ENCODE assay signal across 9 cellular contexts in the genomic region with DNA sequence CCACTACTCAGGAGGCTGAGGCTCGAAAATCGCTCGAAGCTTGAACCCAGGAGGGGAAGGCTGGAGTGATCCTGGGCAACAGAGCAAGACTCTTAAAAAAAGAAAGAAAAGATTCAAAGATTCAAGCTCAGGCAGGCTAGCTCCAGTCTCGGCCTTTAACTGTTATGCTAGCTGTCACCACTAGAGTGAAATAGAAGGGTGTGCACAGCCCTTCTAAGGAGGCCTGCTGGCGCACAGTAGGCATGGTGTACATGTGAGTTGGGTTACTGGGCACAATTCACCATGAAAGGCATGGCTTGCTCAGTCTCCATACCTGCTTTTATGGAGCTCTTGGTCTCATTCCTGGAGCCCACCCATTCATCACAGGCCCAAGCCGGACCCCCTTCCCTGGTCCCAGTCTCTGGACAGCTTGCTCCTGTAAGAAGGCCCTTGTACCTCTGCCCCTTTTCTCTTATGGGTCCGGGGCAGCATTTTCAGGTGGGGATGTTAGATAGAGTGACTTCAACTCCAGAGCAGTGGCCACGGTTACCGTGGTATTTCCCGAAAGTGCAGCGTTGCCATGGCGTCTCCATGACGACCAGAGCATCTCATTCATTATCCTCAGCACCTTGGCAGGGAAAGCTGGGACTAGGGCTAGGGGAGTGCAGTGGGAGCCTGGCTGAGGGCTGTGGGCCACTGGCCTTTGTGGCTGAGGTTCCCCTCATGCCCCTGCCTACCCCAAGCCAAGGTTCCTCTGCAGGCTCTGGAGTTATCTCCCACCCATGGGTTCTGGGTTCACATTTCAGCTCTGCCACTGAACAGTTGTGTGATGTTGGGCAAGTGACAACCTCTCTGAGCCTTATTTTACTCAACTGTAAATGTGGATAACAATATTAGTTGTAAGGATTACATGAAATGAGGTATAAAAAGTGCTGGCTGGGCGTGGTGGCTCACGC. TPM values are rescaled to one million over a fixed set of nuclear protein-coding genes. Genes with fewer than 3 reads are reported as not detected.
DNase-seq lines count a peak whose midpoint lies in the region; ATAC-seq and TF ChIP-seq lines count a peak whose summit lies in the region.
"Had no signal": no experiment of that assay in that cellular context is flagged by ENCODE, and none has a peak within 500 bp of the region (broad histone marks: within the 10 kb centered on the region; RNA-seq: fewer than 3 reads in every experiment).

No MANE protein-coding gene starts in this region.

- TF ChIP-seq CTCF in DND-41 (IDR thresholded peaks at IDR 0.05; ENCODE audit: borderline replicate concordance, extremely low read depth, low read length, poor library complexity, severe bottlenecking), result peak; percentile 15
- peak; percentile 11 for TF ChIP-seq CTCF in cardiac fibroblast (IDR thresholded peaks at IDR 0.05; ENCODE audit: low read depth, low read length)
- no peak for TF ChIP-seq CTCF in neutrophil (IDR thresholded peaks at IDR 0.05)

- DNase-seq in DND-41, result no peak
- DNase-seq in NAMALWA (ENCODE audit: low spot score), result peak; percentile 25
- DNase-seq in cardiac fibroblast (ENCODE audit: low read depth in 2 of 2), result no peak
- no peak for DNase-seq in occipital lobe (lab: John Stamatoyannopoulos, UW)
- DNase-seq in activated CD8-positive, alpha-beta memory T cell treated with anti-CD3 and anti-CD28 coated beads, Interleukin-2, amount 50 U/mL, for 48 hours, result no peak
- DNase-seq: activated CD8-positive, alpha-beta memory T cell treated with anti-CD3 and anti-CD28 coated beads, Interleukin-2, amount 50 U/mL, for 4 hours had no signal

- H3K27ac ChIP-seq in DND-41 (ENCODE audit: low read length), result no peak overlapping the region
- H3K27ac ChIP-seq in neutrophil, result peak overlapping the region; percentile 30

- no peak overlapping the region for H3K4me2 ChIP-seq in DND-41 (ENCODE audit: insufficient read depth, low read length)

- H3K79me2 ChIP-seq in DND-41 (ENCODE audit: insufficient read depth, low read length), result no peaks in the 10 kb centered on the region

- no peaks in the 10 kb centered on the region for H3K36me3 Mint-ChIP-seq in stimulated activated memory B cell treated with anti-CD40 and anti-IgM and Interleukin-4, amounts not matched to agents 10 μg/mL and 1 μg/mL and 100 μg/mL, for 72 hours

- no peaks in the 10 kb centered on the region for H3K36me3 ChIP-seq in DND-41 (ENCODE audit: insufficient read depth, low read length)
- H3K36me3 ChIP-seq in neutrophil, result peaks cover 38% of the 10 kb centered on the region

- H3K27me3 Mint-ChIP-seq in stimulated activated memory B cell treated with anti-CD40 and anti-IgM and Interleukin-4, amounts not matched to agents 10 μg/mL and 1 μg/mL and 100 μg/mL, for 72 hours, result no peaks in the 10 kb centered on the region

- H3K9ac ChIP-seq in DND-41 (ENCODE audit: low read depth, low read length), result no peak overlapping the region

- no peaks in the 10 kb centered on the region for H4K20me1 ChIP-seq in DND-41 (ENCODE audit: insufficient read depth, low read length)

- H2AFZ ChIP-seq in DND-41 (ENCODE audit: low read depth, low read length), result no peak overlapping the region

- H3K4me1 ChIP-seq in DND-41 (ENCODE audit: insufficient read depth, low read length) (no peaks in the 10 kb centered on the region), neutrophil (ENCODE audit: control insufficient read depth in 1 of 2, insufficient read depth in 1 of 2, low read depth in 1 of 2, low read length in 1 of 2) (peaks cover 13 to 33% of the 10 kb centered on the region in 2 experiments)

- H3K4me3 ChIP-seq in DND-41 (ENCODE audit: low read depth in 1 of 2, low read length in 2 of 2) (no peak overlapping the region), cardiac fibroblast (replicated peaks in 1 of 2; ENCODE audit: low read depth in 2 of 2, low read length in 2 of 2) (no peak overlapping the region), neutrophil (ENCODE audit: low read depth in 1 of 2, low read length in 1 of 2) (no peak overlapping the region)

- no peak overlapping the region for H3K27ac Mint-ChIP-seq in stimulated activated memory B cell treated with anti-CD40 and anti-IgM and Interleukin-4, amounts not matched to agents 10 μg/mL and 1 μg/mL and 100 μg/mL, for 72 hours

- ATAC-seq in DND-41 (ENCODE audit: insufficient read depth, low read depth) (no peak), GM18868 (IDR thresholded peaks at IDR 0.05; ENCODE audit: unreplicated experiment) (no peak)
- no peak for ATAC-seq in stimulated activated memory B cell treated with anti-CD40 and anti-IgM and Interleukin-4, amounts not matched to agents 10 μg/mL and 1 μg/mL and 100 μg/mL, for 72 hours

- H3K27me3 ChIP-seq in DND-41 (ENCODE audit: insufficient read depth, low read length, poor library complexity) (peaks cover 6% of the 10 kb centered on the region), neutrophil (no peaks in the 10 kb centered on the region)

- H3K4me1 Mint-ChIP-seq in stimulated activated memory B cell treated with anti-CD40 and anti-IgM and Interleukin-4, amounts not matched to agents 10 μg/mL and 1 μg/mL and 100 μg/mL, for 72 hours, result peaks cover 28% of the 10 kb centered on the region

- no peaks in the 10 kb centered on the region for H3K9me3 Mint-ChIP-seq in stimulated activated memory B cell treated with anti-CD40 and anti-IgM and Interleukin-4, amounts not matched to agents 10 μg/mL and 1 μg/mL and 100 μg/mL, for 72 hours

- H3K4me3 Mint-ChIP-seq in stimulated activated memory B cell treated with anti-CD40 and anti-IgM and Interleukin-4, amounts not matched to agents 10 μg/mL and 1 μg/mL and 100 μg/mL, for 72 hours, result no peak overlapping the region

- H3K9me3 ChIP-seq in DND-41 (ENCODE audit: insufficient read depth, low read length, severe bottlenecking) (no peaks in the 10 kb centered on the region), neutrophil (no peaks in the 10 kb centered on the region)

RNA-seq across cellular contexts. Expression of a gene that starts 5.7 kb away (rescaled TPM):
- 23.1 TPM for total RNA-seq in occipital lobe
